12 cellular contexts compared by ENCODE assay signal in genomic region chr19:38298841-38299680, GRCh38. TPM values are rescaled to one million over a fixed set of nuclear protein-coding genes. Genes with fewer than 3 reads are reported as not detected.
DNase-seq lines count a peak whose midpoint lies in the region; ATAC-seq and TF ChIP-seq lines count a peak whose summit lies in the region.
"Had no signal": no experiment of that assay in that cellular context is flagged by ENCODE, and none has a peak within 500 bp of the region (broad histone marks: within the 10 kb centered on the region; RNA-seq: fewer than 3 reads in every experiment).

No MANE protein-coding gene starts in this region.

- no peaks in the 10 kb centered on the region for H3K36me3 Mint-ChIP-seq in glutamatergic neuron (ENCODE audit: unreplicated experiment)
- H3K36me3 Mint-ChIP-seq: activated naive CD4-positive, alpha-beta T cell treated with anti-CD3 and anti-CD28 coated beads, Interleukin-2, amount 50 U/mL, for 24 hours; CD8-positive, alpha-beta T cell had no signal

- H3K27me3 ChIP-seq in SJCRH30 = no peaks in the 10 kb centered on the region

- H3K9me3 Mint-ChIP-seq in glutamatergic neuron (ENCODE audit: unreplicated experiment) = peaks cover 3% of the 10 kb centered on the region
- H3K9me3 Mint-ChIP-seq: activated naive CD4-positive, alpha-beta T cell treated with anti-CD3 and anti-CD28 coated beads, Interleukin-2, amount 50 U/mL, for 24 hours; CD8-positive, alpha-beta T cell had no signal

- H3K27ac Mint-ChIP-seq in glutamatergic neuron (ENCODE audit: unreplicated experiment) = peak overlapping the region; percentile 72
- H3K27ac Mint-ChIP-seq: activated naive CD4-positive, alpha-beta T cell treated with anti-CD3 and anti-CD28 coated beads, Interleukin-2, amount 50 U/mL, for 24 hours; CD8-positive, alpha-beta T cell had no signal

- no peak for TF ChIP-seq CTCF in glutamatergic neuron (IDR thresholded peaks at IDR 0.05; ENCODE audit: partially characterized antibody, unreplicated experiment)

- peaks cover 17% of the 10 kb centered on the region for H3K4me1 Mint-ChIP-seq in glutamatergic neuron (ENCODE audit: low read depth, unreplicated experiment)
- H3K4me1 Mint-ChIP-seq: activated naive CD4-positive, alpha-beta T cell treated with anti-CD3 and anti-CD28 coated beads, Interleukin-2, amount 50 U/mL, for 24 hours had no signal

- H3K36me3 ChIP-seq in SJCRH30 = peaks cover 4% of the 10 kb centered on the region; the same call in 1 of the 2 replicates

- H3K4me3 ChIP-seq in SJCRH30 = no peak overlapping the region

- H3K4me1 ChIP-seq in SJCRH30 = peaks cover 35% of the 10 kb centered on the region

- H3K27ac ChIP-seq in SJCRH30 = no peak overlapping the region

- ATAC-seq in HG02678 (IDR thresholded peaks at IDR 0.05; ENCODE audit: unreplicated experiment) (no peak), HG02571 (IDR thresholded peaks at IDR 0.05; ENCODE audit: unreplicated experiment) (no peak)
- ATAC-seq: CD8-positive, alpha-beta T cell had no signal

- no peak overlapping the region for H3K4me3 Mint-ChIP-seq in glutamatergic neuron (ENCODE audit: unreplicated experiment)
- H3K4me3 Mint-ChIP-seq: activated naive CD4-positive, alpha-beta T cell treated with anti-CD3 and anti-CD28 coated beads, Interleukin-2, amount 50 U/mL, for 24 hours; CD8-positive, alpha-beta T cell had no signal

- DNase-seq in HCEC 1CT (peak; percentile 56), SJCRH30 (peak; percentile 40 to 66), glutamatergic neuron (no peak), smooth muscle cell of the brain vasculature (ENCODE audit: low read depth, low spot score) (peak; percentile 57), cortex of kidney (lab: John Stamatoyannopoulos, UW) (no peak)
- no peak for DNase-seq in activated CD4-positive, alpha-beta T cell treated with anti-CD3 and anti-CD28 coated beads for 1 hour
- DNase-seq: CD8-positive, alpha-beta T cell; NCI-H1105 treated with DMSO at 0.1 percent for 48 hours had no signal

- H3K27me3 Mint-ChIP-seq in glutamatergic neuron (ENCODE audit: unreplicated experiment) = peaks cover 3% of the 10 kb centered on the region
- H3K27me3 Mint-ChIP-seq: activated naive CD4-positive, alpha-beta T cell treated with anti-CD3 and anti-CD28 coated beads, Interleukin-2, amount 50 U/mL, for 24 hours had no signal

- H3K9me3 ChIP-seq in SJCRH30 (replicated peaks) = no peaks in the 10 kb centered on the region

RNA-seq across cellular contexts. Expression of gene C19orf33, which starts 5.0 kb away (rescaled TPM):
- total RNA-seq in SJCRH30 (2014; rRNA removed; shearing (Covaris generic)) = not detected in 2 replicates
- 1.1 TPM for total RNA-seq in glutamatergic neuron (ENCODE audit: unreplicated experiment)
- total RNA-seq: CD8-positive, alpha-beta T cell; cerebellum had no signal

RNA-seq across cellular contexts. Expression of gene YIF1B, which starts 16.7 kb away (rescaled TPM):
- 47.9 and 54.5 TPM in 2 replicates for total RNA-seq in SJCRH30 (2014; rRNA removed; shearing (Covaris generic))
- 101 TPM for total RNA-seq in glutamatergic neuron (ENCODE audit: unreplicated experiment)

RNA-seq across cellular contexts. Expression of gene KCNK6, which starts 20.6 kb away (rescaled TPM):
- total RNA-seq in SJCRH30 (2014; rRNA removed; shearing (Covaris generic)) = 2.4 and 3.2 TPM in 2 replicates
- 2.7 TPM for total RNA-seq in glutamatergic neuron (ENCODE audit: unreplicated experiment)

RNA-seq across cellular contexts. Expression of gene SPINT2, which starts 34.7 kb away (rescaled TPM):
- total RNA-seq in SJCRH30 (2014; rRNA removed; shearing (Covaris generic)) = 0.38 and 0.45 TPM in 2 replicates
- 78.9 TPM for total RNA-seq in glutamatergic neuron (ENCODE audit: unreplicated experiment)

RNA-seq across cellular contexts. Expression of gene CATSPERG, which starts 36.6 kb away (rescaled TPM):
- 0.77 and 1.1 TPM in 2 replicates for total RNA-seq in SJCRH30 (2014; rRNA removed; shearing (Covaris generic))
- total RNA-seq in glutamatergic neuron (ENCODE audit: unreplicated experiment) = 39.0 TPM

Comparison
In these comparisons a context has a peak if more than half of its experiments do, and no peak if none do; other contexts are left out.
1. DNase-seq: peak in HCEC 1CT (single experiment), SJCRH30 (2 of 2) and smooth muscle cell of the brain vasculature (single experiment); none in glutamatergic neuron (single experiment), activated CD4-positive, alpha-beta T cell treated with anti-CD3 and anti-CD28 coated beads for 1 hour (single experiment) and cortex of kidney (single experiment).